In genomic region chr6:33147807-33148666, GRCh38 we compare ENCODE assay signal across 8 cellular contexts. TPM values are rescaled to one million over a fixed set of nuclear protein-coding genes. Genes with fewer than 3 reads are reported as not detected.
DNase-seq lines count a peak whose midpoint lies in the region; ATAC-seq and TF ChIP-seq lines count a peak whose summit lies in the region.

No MANE protein-coding gene starts in this region.

- no peak overlapping the region for H3K27ac Mint-ChIP-seq in nephron progenitor cell

- H3K27me3 Mint-ChIP-seq in nephron progenitor cell (ENCODE audit: low read depth, poor library complexity), result peaks cover 33% of the 10 kb centered on the region

- H3K27ac ChIP-seq in 22Rv1 (no peak overlapping the region), dorsolateral prefrontal cortex (no peak overlapping the region)

- H3K4me3 ChIP-seq in dorsolateral prefrontal cortex, result no peak overlapping the region

- peak; percentile 89 for TF ChIP-seq CTCF in 22Rv1 (IDR thresholded peaks at IDR 0.05)
- TF ChIP-seq CTCF in GM10248 (IDR thresholded peaks at IDR 0.05; ENCODE audit: control extremely low read depth, extremely low read depth, low read depth, missing control alignments), result peak; percentile 77
- peak; percentile 63 to 92 (median 82) for TF ChIP-seq CTCF in dorsolateral prefrontal cortex (IDR thresholded peaks at IDR 0.05 in 54 of 56, conservative IDR thresholded peaks at IDR 0.05 in 2 of 56; ENCODE audit: low read depth in 1 of 56, partially characterized antibody in 56 of 56)
- peak; percentile 90 for TF ChIP-seq CTCF in nephron progenitor cell (IDR thresholded peaks at IDR 0.05)

- ATAC-seq in GM21367 (IDR thresholded peaks at IDR 0.05; ENCODE audit: unreplicated experiment) (no peak), HG03196 (IDR thresholded peaks at IDR 0.05; ENCODE audit: unreplicated experiment) (no peak)

- peak; percentile 39 for DNase-seq in GM10248 (ENCODE audit: extremely low spot score)
- DNase-seq in NCI-H446 (lab: John Stamatoyannopoulos, UW), result peak; percentile 6 to 48
- DNase-seq in dorsolateral prefrontal cortex, result peak in 2 of 10 donors; percentile 34 to 49
- DNase-seq in nephron progenitor cell, result no peak
- no peak for DNase-seq in putamen (ENCODE audit: low spot score)

- POLR2A ChIA-PET in GM10248 (lab: Yijun Ruan, JAX), result no interaction called here

- intact Hi-C loops in dorsolateral prefrontal cortex (cut with DNase I), result loop anchor here (2.0 to 10.0 kb wide), 3 partner anchors 29 to 133 kb away; no protein-coding TSS in a partner anchor

- no peak overlapping the region for H3K4me3 Mint-ChIP-seq in nephron progenitor cell

- H3K36me3 Mint-ChIP-seq in nephron progenitor cell (ENCODE audit: low read depth), result no peaks in the 10 kb centered on the region

- H3K9me3 Mint-ChIP-seq in nephron progenitor cell, result peaks cover 18% of the 10 kb centered on the region

- CTCF ChIA-PET in GM10248 (lab: Yijun Ruan, JAX), result interaction anchor here (0.6 to 8.5 kb wide), 26 partner anchors 9 to 280 kb away, joined by 3 to 86 read pairs (median 6); partner anchors contain the start of genes HLA-DPB1 and RING1

- peaks cover 9% of the 10 kb centered on the region for H3K4me1 Mint-ChIP-seq in nephron progenitor cell

- peaks cover 0 to 26% (median 2%) of the 10 kb centered on the region in 45 donors for H3K27me3 ChIP-seq in dorsolateral prefrontal cortex

RNA-seq across cellular contexts. Expression of gene COL11A2, which starts 44.2 kb away (rescaled TPM):
- total RNA-seq in dorsolateral prefrontal cortex, result 10 to 100 TPM in 31 of 120 experiments, 1 to 10 TPM in 89; 3.6 to 21.1 (median 8.3) TPM

RNA-seq across cellular contexts. Expression of gene RXRB, which starts 52.4 kb away (rescaled TPM):
- 10 to 100 TPM; 47.2 to 81.0 (median 62.9) TPM for total RNA-seq in dorsolateral prefrontal cortex

RNA-seq across cellular contexts. Expression of gene SLC39A7, which starts 52.6 kb away (rescaled TPM):
- total RNA-seq in dorsolateral prefrontal cortex, result 10 to 100 TPM; 23.7 to 48.3 (median 35.6) TPM

RNA-seq across cellular contexts. Expression of gene HSD17B8, which starts 56.4 kb away (rescaled TPM):
- 10 to 100 TPM in 2 of 120 experiments, 1 to 10 TPM in 118; 2.0 to 15.0 (median 5.2) TPM for total RNA-seq in dorsolateral prefrontal cortex

Comparison
In these comparisons a context has a peak if more than half of its experiments do, and no peak if none do; other contexts are left out.
1. DNase-seq: peak in GM10248 (single experiment) and NCI-H446 (2 of 2); none in nephron progenitor cell (single experiment) and putamen (single experiment).
2. Peak in every context shown above with its lines, with median percentiles within 50 percentile points of each other: CTCF ChIP-seq.